18 cellular contexts compared by ENCODE assay signal in genomic region chr4:124179521-124180186, GRCh38.
DNase-seq lines count a peak whose midpoint lies in the region; ATAC-seq and TF ChIP-seq lines count a peak whose summit lies in the region.
"Had no signal": no experiment of that assay in that cellular context is flagged by ENCODE, and none has a peak within 500 bp of the region (broad histone marks: within the 10 kb centered on the region; RNA-seq: fewer than 3 reads in every experiment).

No MANE protein-coding gene starts in this region.

- H3K27ac Mint-ChIP-seq in stimulated activated effector memory CD8-positive, alpha-beta T cell treated with anti-CD3 and anti-CD28 coated beads, Interleukin-12 subunit alpha, Interleukin-12 subunit beta, amount 100 ng/mL, for 72 hours: no peak overlapping the region
- H3K27ac Mint-ChIP-seq: B cell, H9 had no signal

- H3K9me3 ChIP-seq in SK-N-MC (ENCODE audit: low read depth, low read length) (no peaks in the 10 kb centered on the region), subcutaneous abdominal adipose tissue (ENCODE audit: control insufficient read depth in 5 of 5, low read length in 5 of 5) (no peaks in the 10 kb centered on the region)

- no peak overlapping the region for H3K9ac ChIP-seq in SK-N-MC (ENCODE audit: insufficient read length)
- H3K9ac ChIP-seq in subcutaneous abdominal adipose tissue (ENCODE audit: low read length in 5 of 5): no peak overlapping the region

- no peak for TF ChIP-seq POLR2A in lower leg skin (IDR thresholded peaks at IDR 0.05)

- peaks cover 6% of the 10 kb centered on the region for H3K9me3 Mint-ChIP-seq in stimulated activated effector memory CD8-positive, alpha-beta T cell treated with anti-CD3 and anti-CD28 coated beads, Interleukin-12 subunit alpha, Interleukin-12 subunit beta, amount 100 ng/mL, for 72 hours

- ATAC-seq in stimulated activated effector memory CD8-positive, alpha-beta T cell treated with anti-CD3 and anti-CD28 coated beads, Interleukin-12 subunit alpha, Interleukin-12 subunit beta, amount 100 ng/mL, for 72 hours: no peak

- WGBS in lower leg skin, 2 donors: 33 to 34% methylated on average over 5 of the region's 5 CpGs

- peaks cover 0 to 18% (median 11%) of the 10 kb centered on the region in 5 donors for H3K4me1 ChIP-seq in subcutaneous abdominal adipose tissue (ENCODE audit: control insufficient read depth in 5 of 5, insufficient read depth in 5 of 5, low read length in 5 of 5)

- no peaks in the 10 kb centered on the region for H3K36me3 ChIP-seq in SK-N-MC (ENCODE audit: insufficient read depth, low read length)
- no peaks in the 10 kb centered on the region for H3K36me3 ChIP-seq in subcutaneous abdominal adipose tissue (ENCODE audit: control insufficient read depth in 5 of 5, insufficient read depth in 5 of 5, low read length in 5 of 5)

- H3K27me3 ChIP-seq in subcutaneous abdominal adipose tissue (ENCODE audit: control insufficient read depth in 5 of 5, insufficient read depth in 4 of 5, low read length in 5 of 5): no peaks in the 10 kb centered on the region

- H3K27ac ChIP-seq in SK-N-MC: peak overlapping the region; percentile 70
- peak overlapping the region; percentile 70 for H3K27ac ChIP-seq in subcutaneous abdominal adipose tissue (ENCODE audit: low read depth, low read length)
- H3K27ac ChIP-seq: HL-60 had no signal

- peak overlapping the region; percentile 64 for H3K4me3 ChIP-seq in SK-N-MC
- no peak overlapping the region for H3K4me3 ChIP-seq in subcutaneous abdominal adipose tissue (ENCODE audit: low read depth in 1 of 5, low read length in 5 of 5)
- no peak overlapping the region for H3K4me3 ChIP-seq in lower leg skin (ENCODE audit: low read depth, poor library complexity, severe bottlenecking)

- no peak for TF ChIP-seq CTCF in lower leg skin (IDR thresholded peaks at IDR 0.05)

- no peak overlapping the region for H3K4me3 Mint-ChIP-seq in stimulated activated effector memory CD8-positive, alpha-beta T cell treated with anti-CD3 and anti-CD28 coated beads, Interleukin-12 subunit alpha, Interleukin-12 subunit beta, amount 100 ng/mL, for 72 hours
- H3K4me3 Mint-ChIP-seq: B cell, H9 had no signal

- H3K36me3 Mint-ChIP-seq in stimulated activated effector memory CD8-positive, alpha-beta T cell treated with anti-CD3 and anti-CD28 coated beads, Interleukin-12 subunit alpha, Interleukin-12 subunit beta, amount 100 ng/mL, for 72 hours: no peaks in the 10 kb centered on the region

- intact Hi-C loops in lower leg skin (cut with DNase I; ENCODE audit: low total_unique reads): no loop called here

- no peaks in the 10 kb centered on the region for H3K4me1 Mint-ChIP-seq in stimulated activated effector memory CD8-positive, alpha-beta T cell treated with anti-CD3 and anti-CD28 coated beads, Interleukin-12 subunit alpha, Interleukin-12 subunit beta, amount 100 ng/mL, for 72 hours
- H3K4me1 Mint-ChIP-seq: B cell had no signal

- DNase-seq in EH (ENCODE audit: low read depth): peak; percentile 35
- no peak for DNase-seq in SK-N-MC (ENCODE audit: low read depth, low spot score)
- peak; percentile 42 for DNase-seq in fibroblast of gingiva (ENCODE audit: low read depth)
- DNase-seq in lower leg skin (ENCODE audit: low spot score in 2 of 2): no peak
- no peak for DNase-seq in cerebellar nuclear complex (lab: John Stamatoyannopoulos, UW)
- no peak for DNase-seq in stimulated activated effector memory CD8-positive, alpha-beta T cell treated with anti-CD3 and anti-CD28 coated beads, Interleukin-12 subunit alpha, Interleukin-12 subunit beta, amount 100 ng/mL, for 72 hours (ENCODE audit: low spot score in 2 of 2)
- DNase-seq: DMS 273 treated with DMSO at 0.1 percent for 48 hours, DND-41, H9, NCI-H1048, NCI-H1436 treated with DMSO at 0.1 percent for 48 hours, NCI-H2081, NCI-H2171 treated with DMSO at 0.1 percent for 48 hours, NCI-H446, SHP77 had no signal

Comparison
In these comparisons a context has a peak if more than half of its experiments do, and no peak if none do; other contexts are left out.
1. DNase-seq: peak in EH (single experiment) and fibroblast of gingiva (single experiment); none in SK-N-MC (single experiment), lower leg skin (0 of 2), cerebellar nuclear complex (0 of 2) and stimulated activated effector memory CD8-positive, alpha-beta T cell treated with anti-CD3 and anti-CD28 coated beads, Interleukin-12 subunit alpha, Interleukin-12 subunit beta, amount 100 ng/mL, for 72 hours (0 of 2).